ENCODE assay signal across 1 cellular context in genomic region chr3:57594576-57594975, GRCh38.
TF ChIP-seq lines count a peak whose summit lies in the region.

No MANE protein-coding gene starts in this region.

TF ChIP-seq in HepG2, 621 proteins besides CTCF, POLR2A, EP300 and RAD21:
- TF ChIP-seq TBL1XR1 (IDR thresholded peaks at IDR 0.05; ENCODE audit: borderline replicate concordance, low read length, partially characterized antibody), result no peak
- TF ChIP-seq RBFOX2 (IDR thresholded peaks at IDR 0.05; ENCODE audit: low read depth, low read length), result peak; percentile 48; the same call in 1 of the 2 replicates
TF ChIP-seq in HepG2: peak in this region for 1.
